30 cellular contexts compared by ENCODE assay signal in genomic region chr15:69002783-69003182, GRCh38. TPM values are rescaled to one million over a fixed set of nuclear protein-coding genes. Genes with fewer than 3 reads are reported as not detected.
"Had no signal": no experiment of that assay in that cellular context is flagged by ENCODE, and none has a peak within 500 bp of the region (broad histone marks: within the 10 kb centered on the region; RNA-seq: fewer than 3 reads in every experiment).

No MANE protein-coding gene starts in this region.

- H3K79me2 ChIP-seq: hepatocyte had no signal

- ATAC-seq: effector memory CD8-positive, alpha-beta T cell; esophagus mucosa; foreskin keratinocyte; gastrocnemius medialis; gastroesophageal sphincter; heart left ventricle; heart right ventricle had no signal

- H3K36me3 ChIP-seq: colonic mucosa, esophagus muscularis mucosa, esophagus squamous epithelium, gastrocnemius medialis, gastroesophageal sphincter, heart left ventricle, heart right ventricle had no signal

- FAIRE-seq: colon, endometrium, endothelial cell of umbilical vein, frontal cortex had no signal

- H3K4me2 ChIP-seq: hepatocyte had no signal

- H2AFZ ChIP-seq: hepatocyte had no signal

- H3K4me1 ChIP-seq: colonic mucosa, foreskin keratinocyte, gastroesophageal sphincter had no signal

- DNase-seq: colonic mucosa; cortex of kidney; dermis blood vessel endothelial cell; dorsolateral prefrontal cortex; effector CD4-positive, alpha-beta T cell; effector CD8-positive, alpha-beta T cell; effector memory CD4-positive, alpha-beta T cell; effector memory CD8-positive, alpha-beta T cell; endodermal cell; erythroblast; esophagus squamous epithelium; foreskin fibroblast; foreskin keratinocyte; foreskin melanocyte; gastrocnemius medialis; glutamatergic neuron; head of caudate nucleus; heart left ventricle; heart right ventricle had no signal

- H3K27me3 ChIP-seq: colonic mucosa, esophagus muscularis mucosa, gastrocnemius medialis, gastroesophageal sphincter, heart left ventricle, heart right ventricle, hepatocyte had no signal

- H3K4me3 ChIP-seq: colonic mucosa, coronary artery, dorsolateral prefrontal cortex, esophagus muscularis mucosa, esophagus squamous epithelium, gastrocnemius medialis, gastroesophageal sphincter, heart left ventricle, heart right ventricle, hepatocyte had no signal

- H3K27ac ChIP-seq: colonic mucosa, coronary artery, dorsolateral prefrontal cortex, epithelial cell of prostate, esophagus muscularis mucosa, esophagus squamous epithelium, foreskin keratinocyte, gastrocnemius medialis, gastroesophageal sphincter, heart left ventricle, heart right ventricle, hepatocyte had no signal

- H3K9me3 ChIP-seq: colonic mucosa had no signal

RNA-seq across cellular contexts. Expression of gene NOX5, which starts 11.7 kb away (rescaled TPM):
- total RNA-seq: dermis microvascular lymphatic vessel endothelial cell, endodermal cell, endothelial cell of umbilical vein, gastrocnemius medialis had no signal
- polyA plus RNA-seq: hepatocyte had no signal
